27 cellular contexts compared by ENCODE assay signal in the genomic region with DNA sequence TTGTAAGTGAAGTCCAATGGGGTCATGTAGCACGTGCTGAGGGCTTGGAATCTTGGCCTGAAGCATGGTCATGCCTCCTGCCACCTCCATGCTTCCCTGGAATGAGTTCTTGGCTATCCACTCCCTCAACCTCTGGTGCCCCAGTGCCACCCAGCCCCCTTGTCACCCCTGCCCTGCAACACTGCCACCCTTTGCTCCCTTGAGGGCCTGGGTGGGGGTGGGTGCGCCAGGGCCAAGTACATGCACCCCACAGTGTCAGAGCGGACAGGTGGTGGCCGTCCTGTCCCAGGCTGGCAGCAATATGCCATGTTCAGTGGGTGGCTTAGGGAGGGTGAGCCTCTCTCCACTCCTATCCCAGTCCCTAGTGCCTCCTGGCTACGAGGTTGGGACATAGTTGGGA.
"Had no signal": no experiment of that assay in that cellular context is flagged by ENCODE, and none has a peak within 500 bp of the region (broad histone marks: within the 10 kb centered on the region; RNA-seq: fewer than 3 reads in every experiment).

No MANE protein-coding gene starts in this region.

- H3K4me3 ChIP-seq: SJSA1 had no signal

- DNase-seq: activated CD4-positive, alpha-beta T cell treated with anti-CD3 and anti-CD28 coated beads for 4 hours; activated CD8-positive, alpha-beta memory T cell treated with anti-CD3 and anti-CD28 coated beads, Interleukin-2, amount 50 U/mL, for 4 hours; activated CD8-positive, alpha-beta T cell treated with anti-CD3 and anti-CD28 coated beads for 36 hours; activated naive CD4-positive, alpha-beta T cell; activated T-cell treated with anti-CD3 and anti-CD28 coated beads, Interleukin-2, amount 50 U/mL, for 72 hours; Karpas-422; MM.1S; NCI-H1105; NCI-H1436; NCI-H1694 treated with DMSO at 0.1 percent for 48 hours; NCI-H2029 treated with DMSO at 0.1 percent for 48 hours; NCI-H345; NCI-H510A; NCI-H526 treated with DMSO at 0.1 percent for 48 hours; NCI-H82; Right ventricle myocardium superior; RPMI8226; SW 1271 had no signal

- FAIRE-seq: bronchial epithelial cell had no signal

- H3K4me3 Mint-ChIP-seq: activated CD8-positive, alpha-beta T cell treated with anti-CD3 and anti-CD28 coated beads for 36 hours; activated naive CD4-positive, alpha-beta T cell treated with anti-CD3 and anti-CD28 coated beads, Interleukin-2, amount 50 U/mL, for 24 hours; activated T-cell treated with anti-CD3 and anti-CD28 coated beads, Interleukin-2, amount 50 U/mL, for 72 hours; central memory CD8-positive, alpha-beta T cell; T-helper 1 cell treated with Interleukin-12 subunit alpha and Interleukin-12 subunit beta and Interleukin-4 antibody, amounts not matched to agents 30 μg/mL and 1 μg/mL, for 36 hours had no signal

- H3K27ac Mint-ChIP-seq: activated CD8-positive, alpha-beta T cell treated with anti-CD3 and anti-CD28 coated beads for 36 hours; activated naive CD4-positive, alpha-beta T cell treated with anti-CD3 and anti-CD28 coated beads, Interleukin-2, amount 50 U/mL, for 24 hours; activated T-cell treated with anti-CD3 and anti-CD28 coated beads, Interleukin-2, amount 50 U/mL, for 72 hours; activated T-helper 2 cell treated with anti-CD3 and anti-CD28 coated beads, Interferon-gamma antibody, Interleukin-2, Interleukin-4, amounts not matched to agents 10 μg/mL and 5 μg/mL and 100 μg/mL, durations not matched to agents 14 hours and 24 hours and 36 hours; T-helper 1 cell treated with Interleukin-12 subunit alpha and Interleukin-12 subunit beta and Interleukin-4 antibody, amounts not matched to agents 30 μg/mL and 1 μg/mL, for 36 hours had no signal

- H3K27me3 ChIP-seq: SJSA1 had no signal

- ATAC-seq: activated CD4-positive, CD25-positive, alpha-beta regulatory T cell treated with anti-CD3 and anti-CD28 coated beads, Interleukin-2, amount 50 U/mL, for 24 hours; activated CD8-positive, alpha-beta T cell treated with anti-CD3 and anti-CD28 coated beads for 36 hours; activated T-cell treated with anti-CD3 and anti-CD28 coated beads, Interleukin-2, amount 50 U/mL, for 72 hours; Panc1; SK-N-SH treated with all-trans-retinoic acid at 6 μM for 48 hours had no signal

- H3K27ac ChIP-seq: SJSA1 had no signal

- H3K36me3 ChIP-seq: SJSA1 had no signal

- H3K9me3 ChIP-seq: SJSA1 had no signal

- H3K36me3 Mint-ChIP-seq: activated naive CD4-positive, alpha-beta T cell treated with anti-CD3 and anti-CD28 coated beads, Interleukin-2, amount 50 U/mL, for 24 hours had no signal

- H3K9me3 Mint-ChIP-seq: activated CD8-positive, alpha-beta T cell treated with anti-CD3 and anti-CD28 coated beads for 36 hours; central memory CD8-positive, alpha-beta T cell had no signal
